28 cellular contexts compared by ENCODE assay signal in genomic region chr6:30931959-30932645, GRCh38. TPM values are rescaled to one million over a fixed set of nuclear protein-coding genes. Genes with fewer than 3 reads are reported as not detected.
DNase-seq lines count a peak whose midpoint lies in the region; ATAC-seq and TF ChIP-seq lines count a peak whose summit lies in the region.
"Had no signal": no experiment of that assay in that cellular context is flagged by ENCODE, and none has a peak within 500 bp of the region (broad histone marks: within the 10 kb centered on the region; RNA-seq: fewer than 3 reads in every experiment).

TSS of gene SFTA2 (minus strand) at chr6:30932170. CDS start at chr6:30932096, 74 bp downstream.

- H4K91ac ChIP-seq in H9 (ENCODE audit: insufficient read length, low read depth, low read length): no peak within 1 kb of the TSS

- H3K79me1 ChIP-seq in H9 (ENCODE audit: insufficient read depth, low read depth, low read length, poor library complexity, severe bottlenecking): no peaks in the 10 kb centered on the region

- H3K36me3 ChIP-seq in esophagus squamous epithelium: no peaks in the 10 kb centered on the region
- peaks cover 0 to 2% (median 0%) of the 10 kb centered on the region in 9 donors for H3K36me3 ChIP-seq in heart left ventricle

- H3K27ac ChIP-seq in H9 (ENCODE audit: insufficient read length, low read depth, low read length) (no peak within 1 kb of the TSS), esophagus squamous epithelium (peak within 1 kb of the TSS in 3 of 4 donors; percentile 56 to 67 (median 66)), heart left ventricle (no peak within 1 kb of the TSS)
- H3K27ac ChIP-seq: PC-9 had no signal

- TF ChIP-seq CTCF in H9 (conservative IDR thresholded peaks at IDR 0.05): no peak
- no peak for TF ChIP-seq CTCF in esophagus squamous epithelium (IDR thresholded peaks at IDR 0.05)
- TF ChIP-seq CTCF in mesothelial cell of epicardium (IDR thresholded peaks at IDR 0.05; ENCODE audit: unreplicated experiment): no peak
- TF ChIP-seq CTCF in type B pancreatic cell (conservative IDR thresholded peaks at IDR 0.05): no peak
- no peak for TF ChIP-seq CTCF in heart left ventricle (IDR thresholded peaks at IDR 0.05)

- H2AFZ ChIP-seq in H9 (ENCODE audit: low read length): no peak within 1 kb of the TSS
- H2AFZ ChIP-seq: PC-9 had no signal

- intact Hi-C loops in esophagus squamous epithelium (cut with DNase I): no loop called here
- intact Hi-C loops in heart left ventricle (cut with DNase I): no loop called here

- no peaks in the 10 kb centered on the region for H3K23me2 ChIP-seq in H9 (ENCODE audit: insufficient read length, low read depth, low read length, poor library complexity, severe bottlenecking)

- H3K27me3 Mint-ChIP-seq in H9 (ENCODE audit: low read depth) (peaks cover 2% of the 10 kb centered on the region; the same call in 1 of the 2 replicates), mesothelial cell of epicardium (ENCODE audit: low read depth) (no peaks in the 10 kb centered on the region), type B pancreatic cell (peaks cover 6% of the 10 kb centered on the region)

- H3K9me3 ChIP-seq in H9 (ENCODE audit: control insufficient read depth, low read depth, low read length): no peaks in the 10 kb centered on the region
- peaks cover 0 to 6% (median 0%) of the 10 kb centered on the region in 3 donors for H3K9me3 ChIP-seq in esophagus squamous epithelium
- H3K9me3 ChIP-seq in heart left ventricle: peaks cover 0 to 10% (median 2%) of the 10 kb centered on the region in 12 donors

- H4K5ac ChIP-seq in H9 (ENCODE audit: insufficient read length, low read depth, low read length): no peak within 1 kb of the TSS

- no peaks in the 10 kb centered on the region; the same call in 1 of the 2 replicates for H3K27me3 ChIP-seq in H9 (ENCODE audit: insufficient read depth, low read length)
- H3K27me3 ChIP-seq in esophagus squamous epithelium: no peaks in the 10 kb centered on the region
- peaks cover 0 to 3% (median 0%) of the 10 kb centered on the region in 9 donors for H3K27me3 ChIP-seq in heart left ventricle

- H2BK12ac ChIP-seq in H9 (ENCODE audit: insufficient read length, low read depth, low read length): no peak within 1 kb of the TSS

- H2AK5ac ChIP-seq in H9 (ENCODE audit: insufficient read length, low read length): no peak within 1 kb of the TSS

- no peak within 1 kb of the TSS for H3K9ac ChIP-seq in H9 (ENCODE audit: extremely low read depth, insufficient read length, low read length)

- no peak within 1 kb of the TSS for H2BK5ac ChIP-seq in H9 (ENCODE audit: insufficient read length, low read length)

- no peak within 1 kb of the TSS for H3K4me2 ChIP-seq in H9 (ENCODE audit: insufficient read depth, insufficient read length, low read length)
- H3K4me2 ChIP-seq: PC-9 had no signal

- H3K18ac ChIP-seq in H9 (ENCODE audit: insufficient read length, low read depth, low read length): peak within 1 kb of the TSS; percentile 27

- H3K23ac ChIP-seq in H9 (ENCODE audit: insufficient read length, low read depth, low read length): no peak within 1 kb of the TSS

- no peak within 1 kb of the TSS for H2BK20ac ChIP-seq in H9 (ENCODE audit: low read depth, low read length, poor library complexity, severe bottlenecking)

- no peak within 1 kb of the TSS for H3K14ac ChIP-seq in H9 (ENCODE audit: insufficient read depth, low read length)

- peak within 1 kb of the TSS in 2 of 3 experiments; percentile 39 to 52; a peak in 2 of 7 replicates for H3K27ac Mint-ChIP-seq in H9
- H3K27ac Mint-ChIP-seq in mesothelial cell of epicardium: peak within 1 kb of the TSS; percentile 54
- peak within 1 kb of the TSS; percentile 66 for H3K27ac Mint-ChIP-seq in type B pancreatic cell
- H3K27ac Mint-ChIP-seq: activated CD4-positive, alpha-beta T cell treated with anti-CD3 and anti-CD28 coated beads, Interleukin-2, amount 10 ng/mL, durations not matched to agents 7 days and 5 days; activated CD8-positive, alpha-beta memory T cell treated with anti-CD3 and anti-CD28 coated beads, Interleukin-2, amount 10 ng/mL, durations not matched to agents 7 days and 5 days had no signal

- H3K4ac ChIP-seq in H9 (ENCODE audit: low read depth, low read length): no peak within 1 kb of the TSS

- TF ChIP-seq POLR2A in esophagus squamous epithelium (IDR thresholded peaks at IDR 0.05) (no peak), heart left ventricle (IDR thresholded peaks at IDR 0.05) (no peak)

- H3K9me3 Mint-ChIP-seq in H9 (peaks cover 13 to 14% of the 10 kb centered on the region in 2 experiments; a peak in 4 of 5 replicates), mesothelial cell of epicardium (peaks cover 12% of the 10 kb centered on the region), type B pancreatic cell (peaks cover 5% of the 10 kb centered on the region)

- H3K4me1 Mint-ChIP-seq in H9 (peaks cover 7 to 19% of the 10 kb centered on the region in 2 experiments), mesothelial cell of epicardium (peaks cover 26% of the 10 kb centered on the region), type B pancreatic cell (ENCODE audit: unreplicated experiment) (peaks cover 21% of the 10 kb centered on the region)
- H3K4me1 Mint-ChIP-seq: activated CD4-positive, alpha-beta T cell treated with anti-CD3 and anti-CD28 coated beads, Interleukin-2, amount 10 ng/mL, durations not matched to agents 7 days and 5 days; activated CD8-positive, alpha-beta memory T cell treated with anti-CD3 and anti-CD28 coated beads, Interleukin-2, amount 10 ng/mL, durations not matched to agents 7 days and 5 days had no signal

- no peak within 1 kb of the TSS for H4K8ac ChIP-seq in H9 (replicated peaks; ENCODE audit: insufficient read length, low read depth, low read length)

- H4K20me1 ChIP-seq in H9 (ENCODE audit: control insufficient read depth, insufficient read depth, insufficient read length): no peaks in the 10 kb centered on the region

- H3K4me3 Mint-ChIP-seq in H9 (no peak within 1 kb of the TSS), mesothelial cell of epicardium (no peak within 1 kb of the TSS), type B pancreatic cell (peak within 1 kb of the TSS; percentile 17)
- H3K4me3 Mint-ChIP-seq: activated CD4-positive, alpha-beta T cell treated with anti-CD3 and anti-CD28 coated beads, Interleukin-2, amount 10 ng/mL, durations not matched to agents 7 days and 5 days; activated CD8-positive, alpha-beta memory T cell treated with anti-CD3 and anti-CD28 coated beads, Interleukin-2, amount 10 ng/mL, durations not matched to agents 7 days and 5 days; CD14-positive monocyte had no signal

- H3K56ac ChIP-seq in H9 (ENCODE audit: insufficient read length, low read depth, low read length): no peak within 1 kb of the TSS

- H3K4me3 ChIP-seq in esophagus squamous epithelium (peak within 1 kb of the TSS in 1 of 4 donors; percentile 18), heart left ventricle (no peak within 1 kb of the TSS)
- H3K4me3 ChIP-seq: PC-9 had no signal

- no peak within 1 kb of the TSS for H3T11ph ChIP-seq in H9 (ENCODE audit: low read length)

- no peaks in the 10 kb centered on the region for H3K79me2 ChIP-seq in H9 (ENCODE audit: insufficient read depth, low read length)

- WGBS in H9 (ENCODE audit: extremely low coverage, insufficient read length, low lambda C conversion rate): no CpG with 5 or more reads among the region's 7 CpGs
- whole genome bisulfite sequencing in esophagus squamous epithelium, 2 donors: 56 to 75% methylated on average over 5 to 6 of the region's 7 CpGs
- WGBS in heart left ventricle, 4 donors: 86 to 88% (median 87%) methylated on average over 7 of the region's 7 CpGs

- no peak for ATAC-seq in heart left ventricle
- no peak for ATAC-seq in stimulated activated naive CD8-positive, alpha-beta T cell treated with anti-CD3 and anti-CD28 coated beads, Interleukin-15, Interleukin-2, amounts not matched to agents 100 U/mL and 50 U/mL, for 24 hours
- ATAC-seq: activated CD8-positive, alpha-beta memory T cell treated with anti-CD3 and anti-CD28 coated beads, Interleukin-2, amount 10 ng/mL, durations not matched to agents 7 days and 5 days had no signal

- H3K4me1 ChIP-seq in H9 (ENCODE audit: insufficient read depth, low read length): peaks cover 2% of the 10 kb centered on the region; the same call in 1 of the 2 replicates
- H3K4me1 ChIP-seq in esophagus squamous epithelium: peaks cover 0 to 43% (median 4%) of the 10 kb centered on the region in 3 donors
- H3K4me1 ChIP-seq in heart left ventricle: peaks cover 0 to 3% (median 0%) of the 10 kb centered on the region in 12 donors

- no peak within 1 kb of the TSS for H2BK15ac ChIP-seq in H9 (ENCODE audit: low read depth, low read length)

- H3K36me3 Mint-ChIP-seq in H9 (ENCODE audit: insufficient read depth in 1 of 3, low read depth in 3 of 3) (peaks cover 17 to 21% (median 21%) of the 10 kb centered on the region in 3 experiments; a peak in 6 of 7 replicates), mesothelial cell of epicardium (peaks cover 21% of the 10 kb centered on the region), type B pancreatic cell (peaks cover 16% of the 10 kb centered on the region)

- no peak for DNase-seq in H9
- no peak for DNase-seq in esophagus squamous epithelium (lab: John Stamatoyannopoulos, UW)
- DNase-seq in mesothelial cell of epicardium (ENCODE audit: low spot score in 2 of 2, unreplicated experiment in 2 of 2): no peak
- no peak for DNase-seq in type B pancreatic cell (ENCODE audit: extremely low spot score, unreplicated experiment)
- no peak for DNase-seq in A172 (ENCODE audit: low spot score)
- no peak for DNase-seq in heart left ventricle
- no peak for DNase-seq in NCI-H345 treated with DMSO at 0.1 percent for 48 hours (lab: John Stamatoyannopoulos, UW; ENCODE audit: unreplicated experiment)
- no peak for DNase-seq in stimulated activated naive CD8-positive, alpha-beta T cell treated with anti-CD3 and anti-CD28 coated beads, Interleukin-15, Interleukin-2, amounts not matched to agents 100 U/mL and 50 U/mL, for 24 hours
- DNase-seq: activated CD4-positive, alpha-beta T cell treated with anti-CD3 and anti-CD28 coated beads, Interleukin-2, amount 10 ng/mL, durations not matched to agents 7 days and 5 days; activated CD8-positive, alpha-beta memory T cell treated with anti-CD3 and anti-CD28 coated beads, Interleukin-2, amount 10 ng/mL, durations not matched to agents 7 days and 5 days; activated naive CD4-positive, alpha-beta T cell; activated T-cell treated with anti-CD3 and anti-CD28 coated beads, Interleukin-2, amount 50 U/mL, for 48 hours; glutamatergic neuron; H7; mammary epithelial cell; NCI-H1105; NCI-H187 treated with DMSO at 0.1 percent for 48 hours; NCI-H524 treated with DMSO at 0.1 percent for 48 hours; occipital lobe; PC-9; SHP77 had no signal

- H2BK120ac ChIP-seq in H9 (ENCODE audit: low read depth, low read length, poor library complexity, severe bottlenecking): no peak within 1 kb of the TSS

RNA-seq across cellular contexts. Expression of gene SFTA2, which starts in this region (rescaled TPM):
- total RNA-seq in H9 (2021): not detected in 2 replicates
- total RNA-seq in esophagus squamous epithelium: 10 to 100 TPM in 1 of 4 donors, 1 to 10 TPM in 3; 2.0 to 31.7 (median 6.4) TPM
- total RNA-seq in mesothelial cell of epicardium: not detected in 3 replicates
- total RNA-seq in type B pancreatic cell (ENCODE audit: low replicate concordance): 2.7 and 3.6 TPM in 2 replicates
- total RNA-seq in A172 (2014; rRNA removed; shearing (Covaris generic)): not detected in 2 replicates
- not detected for total RNA-seq in heart left ventricle
- not detected for polyA plus RNA-seq in heart left ventricle
- total RNA-seq: activated CD4-positive, alpha-beta T cell treated with anti-CD3 and anti-CD28 coated beads, Interleukin-2, amount 10 ng/mL, durations not matched to agents 7 days and 5 days; activated CD8-positive, alpha-beta memory T cell treated with anti-CD3 and anti-CD28 coated beads, Interleukin-2, amount 10 ng/mL, durations not matched to agents 7 days and 5 days; chondrocyte; endothelial cell of umbilical vein; H7; mammary epithelial cell; occipital lobe; skeletal muscle tissue; subcutaneous adipose tissue; urinary bladder had no signal
- polyA plus RNA-seq: CD14-positive monocyte, endothelial cell of umbilical vein, keratinocyte, mammary epithelial cell, urinary bladder had no signal

Comparison
In these comparisons a context has a peak if more than half of its experiments do, and no peak if none do; other contexts are left out.
1. H3K27ac ChIP-seq: peak in esophagus squamous epithelium (3 of 4); none in H9 (single experiment) and heart left ventricle (0 of 12).
2. Peak in every context shown above with its lines, with median percentiles within 50 percentile points of each other: H3K27ac Mint-ChIP-seq.